8 cellular contexts compared by ENCODE assay signal in the genomic region with DNA sequence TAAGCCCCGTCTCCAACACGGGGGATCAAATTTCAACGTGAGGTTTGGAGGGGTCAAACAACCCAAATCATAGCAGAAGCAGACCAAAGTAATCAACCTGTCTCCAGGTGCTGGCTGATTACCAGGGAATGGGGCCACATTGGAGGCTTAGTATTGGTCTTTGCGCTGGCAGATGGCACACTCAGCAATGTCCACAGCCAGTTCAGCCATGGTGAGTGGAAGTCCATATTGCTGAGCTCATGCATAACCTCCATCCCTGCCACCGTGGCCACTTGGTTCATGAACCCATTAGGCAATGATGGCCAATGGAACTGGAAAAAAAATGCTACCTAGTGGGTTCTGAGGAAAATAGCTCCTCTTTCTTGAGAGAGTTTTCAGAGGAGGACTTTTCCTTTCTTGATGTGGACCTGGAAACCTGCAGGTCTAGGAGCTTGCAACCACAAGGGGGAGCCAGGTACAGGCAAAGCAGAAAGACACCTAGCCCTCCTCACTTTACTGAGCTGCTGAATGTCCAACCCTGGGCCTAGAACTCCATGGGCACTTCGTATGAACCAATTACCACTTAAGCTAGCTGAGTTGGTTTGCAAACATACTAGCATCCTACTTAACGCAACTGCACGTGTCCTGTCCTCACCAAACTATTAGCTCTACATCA.
DNase-seq lines count a peak whose midpoint lies in the region; ATAC-seq and TF ChIP-seq lines count a peak whose summit lies in the region.

No MANE protein-coding gene starts in this region.

- H3K27ac ChIP-seq in Peyer's patch (no peak overlapping the region), left ventricle myocardium inferior (replicated peaks) (no peak overlapping the region)

- intact Hi-C loops in left ventricle myocardium inferior (cut with micrococcal nuclease): loop anchor here (5.0 kb wide), 1 partner anchor 249 kb away; no protein-coding TSS in a partner anchor

- TF ChIP-seq POLR2A in Peyer's patch (IDR thresholded peaks at IDR 0.05): no peak

- ATAC-seq in GM18508 (IDR thresholded peaks at IDR 0.05; ENCODE audit: insufficient read depth, unreplicated experiment) (peak; percentile 83), HG03095 (IDR thresholded peaks at IDR 0.05; ENCODE audit: unreplicated experiment) (peak; percentile 83), GM18858 (IDR thresholded peaks at IDR 0.05; ENCODE audit: unreplicated experiment) (no peak)

- H3K36me3 ChIP-seq in Peyer's patch (no peaks in the 10 kb centered on the region), left ventricle myocardium inferior (no peaks in the 10 kb centered on the region)

- DNase-seq in AG09309 (ENCODE audit: low read depth): peak; percentile 4
- DNase-seq in Peyer's patch: peak in 2 of 3 donors; percentile 64 to 81
- peak; percentile 60 for DNase-seq in activated gamma-delta T cell treated with anti-CD3 and anti-CD28 coated beads, Interleukin-2, amount 50 U/mL, for 16 hours (ENCODE audit: low read depth)
- peak; percentile 65 for DNase-seq in left ventricle myocardium inferior
- DNase-seq in stimulated activated CD4-positive, alpha-beta T cell treated with anti-CD3 and anti-CD28 coated beads, Interleukin-1b, Interleukin-23, amount 100 ng/mL, for 1 hour (ENCODE audit: low read depth in 2 of 2): peak; percentile 29 to 42

- H3K4me1 ChIP-seq in Peyer's patch: no peaks in the 10 kb centered on the region
- no peaks in the 10 kb centered on the region for H3K4me1 ChIP-seq in left ventricle myocardium inferior

- H3K9me3 ChIP-seq in Peyer's patch (no peaks in the 10 kb centered on the region), left ventricle myocardium inferior (replicated peaks) (no peaks in the 10 kb centered on the region)

- H3K4me3 ChIP-seq in AG09309 (ENCODE audit: control insufficient read depth, low read depth, low read length) (no peak overlapping the region), Peyer's patch (no peak overlapping the region), left ventricle myocardium inferior (no peak overlapping the region)

- no peaks in the 10 kb centered on the region for H3K27me3 ChIP-seq in Peyer's patch
- H3K27me3 ChIP-seq in left ventricle myocardium inferior (ENCODE audit: low read depth): no peaks in the 10 kb centered on the region

- TF ChIP-seq CTCF in AG09309 (IDR thresholded peaks at IDR 0.05; ENCODE audit: control insufficient read depth, insufficient read depth, low read depth, low read length, missing control alignments) (peak; percentile 56), Peyer's patch (IDR thresholded peaks at IDR 0.05) (peak; percentile 21 to 59 (median 50)), left ventricle myocardium inferior (IDR thresholded peaks at IDR 0.05; ENCODE audit: borderline replicate concordance) (peak; percentile 80)

Comparison
In these comparisons a context has a peak if more than half of its experiments do, and no peak if none do; other contexts are left out.
1. DNase-seq: peak in every context shown above with its lines; median percentile 72 in Peyer's patch; 65 in left ventricle myocardium inferior; 60 in activated gamma-delta T cell treated with anti-CD3 and anti-CD28 coated beads, Interleukin-2, amount 50 U/mL, for 16 hours; 36 in stimulated activated CD4-positive, alpha-beta T cell treated with anti-CD3 and anti-CD28 coated beads, Interleukin-1b, Interleukin-23, amount 100 ng/mL, for 1 hour; 4 in AG09309.